Comparison of ENCODE assay signal across 8 cellular contexts in genomic region chr6:36962874-36963273, GRCh38. TPM values are rescaled to one million over a fixed set of nuclear protein-coding genes. Genes with fewer than 3 reads are reported as not detected.
DNase-seq lines count a peak whose midpoint lies in the region; ATAC-seq and TF ChIP-seq lines count a peak whose summit lies in the region.

No MANE protein-coding gene starts in this region.

- H3K4me1 ChIP-seq in psoas muscle (no peaks in the 10 kb centered on the region), foreskin keratinocyte (peaks cover 16% of the 10 kb centered on the region), vagina (peaks cover 36% of the 10 kb centered on the region)

- no peaks in the 10 kb centered on the region for H3K9me3 Mint-ChIP-seq in activated T-helper 1 cell treated with anti-CD3 and anti-CD28 coated beads, Interleukin-12 subunit alpha, Interleukin-12 subunit beta, Interleukin-2, Interleukin-4 antibody, amounts not matched to agents 30 ng/mL and 10 ng/mL and 1 ng/mL, durations not matched to agents 14 hours and 24 hours and 36 hours

- peaks cover 38% of the 10 kb centered on the region for H3K4me1 Mint-ChIP-seq in activated T-helper 1 cell treated with anti-CD3 and anti-CD28 coated beads, Interleukin-12 subunit alpha, Interleukin-12 subunit beta, Interleukin-2, Interleukin-4 antibody, amounts not matched to agents 30 ng/mL and 10 ng/mL and 1 ng/mL, durations not matched to agents 14 hours and 24 hours and 36 hours (ENCODE audit: low read depth)

- H3K27ac ChIP-seq in psoas muscle (no peak overlapping the region), foreskin keratinocyte (no peak overlapping the region), vagina (no peak overlapping the region)

- no peak for TF ChIP-seq CTCF in psoas muscle (IDR thresholded peaks at IDR 0.05)
- TF ChIP-seq CTCF in foreskin keratinocyte (conservative IDR thresholded peaks at IDR 0.05) = no peak
- no peak for TF ChIP-seq CTCF in vagina (IDR thresholded peaks at IDR 0.05)

- no peak overlapping the region for H3K4me3 ChIP-seq in psoas muscle
- H3K4me3 ChIP-seq in vagina = no peak overlapping the region

- H3K27me3 ChIP-seq in psoas muscle (ENCODE audit: insufficient read depth in 3 of 3, low read length in 2 of 3) (no peaks in the 10 kb centered on the region), foreskin keratinocyte (no peaks in the 10 kb centered on the region), vagina (no peaks in the 10 kb centered on the region)

- intact Hi-C loops in activated T-helper 1 cell treated with anti-CD3 and anti-CD28 coated beads, Interleukin-12 subunit alpha, Interleukin-12 subunit beta, Interleukin-2, Interleukin-4 antibody, amounts not matched to agents 30 ng/mL and 10 ng/mL and 1 ng/mL, durations not matched to agents 14 hours and 24 hours and 36 hours (cut with micrococcal nuclease) = loop anchor here (1.0 kb wide), 2 partner anchors 23 to 51 kb away; partner anchors contain the start of gene MTCH1
- intact Hi-C loops in psoas muscle (cut with DNase I) (no loop called here), vagina (cut with DNase I) (no loop called here)

- WGBS in psoas muscle, 3 donors = 71 to 82% (median 74%) methylated on average over 12 of the region's 12 CpGs

- no peak for TF ChIP-seq POLR2A in vagina (IDR thresholded peaks at IDR 0.05)

- peak overlapping the region; percentile 86 for H3K27ac Mint-ChIP-seq in activated T-helper 1 cell treated with anti-CD3 and anti-CD28 coated beads, Interleukin-12 subunit alpha, Interleukin-12 subunit beta, Interleukin-2, Interleukin-4 antibody, amounts not matched to agents 30 ng/mL and 10 ng/mL and 1 ng/mL, durations not matched to agents 14 hours and 24 hours and 36 hours

- H3K9me3 ChIP-seq in psoas muscle (no peaks in the 10 kb centered on the region), vagina (no peaks in the 10 kb centered on the region)

- H3K36me3 ChIP-seq in psoas muscle (ENCODE audit: insufficient read depth in 1 of 2, low read depth in 1 of 2) = peaks cover 0 to 21% of the 10 kb centered on the region in 2 donors
- peaks cover 0 to 6% of the 10 kb centered on the region in 2 donors for H3K36me3 ChIP-seq in vagina

- DNase-seq in GM19238 (ENCODE audit: insufficient read length, low spot score) = peak; percentile 74
- peak; percentile 95 for DNase-seq in OCI-M1 (lab: John Stamatoyannopoulos, UW)
- DNase-seq in activated T-helper 1 cell treated with anti-CD3 and anti-CD28 coated beads, Interleukin-12 subunit alpha, Interleukin-12 subunit beta, Interleukin-2, Interleukin-4 antibody, amounts not matched to agents 30 ng/mL and 10 ng/mL and 1 ng/mL, durations not matched to agents 14 hours and 24 hours and 36 hours (ENCODE audit: low spot score) = peak; percentile 83
- DNase-seq in glomerular visceral epithelial cell (ENCODE audit: extremely low spot score) = peak; percentile 33
- peak; percentile 75 to 83 for DNase-seq in psoas muscle
- DNase-seq in foreskin keratinocyte = no peak
- DNase-seq in vagina (ENCODE audit: extremely low spot score in 2 of 2) = no peak
- DNase-seq in A172 (ENCODE audit: low spot score) = no peak

- no peaks in the 10 kb centered on the region for H3K27me3 Mint-ChIP-seq in activated T-helper 1 cell treated with anti-CD3 and anti-CD28 coated beads, Interleukin-12 subunit alpha, Interleukin-12 subunit beta, Interleukin-2, Interleukin-4 antibody, amounts not matched to agents 30 ng/mL and 10 ng/mL and 1 ng/mL, durations not matched to agents 14 hours and 24 hours and 36 hours (ENCODE audit: insufficient read depth)

- H3K36me3 Mint-ChIP-seq in activated T-helper 1 cell treated with anti-CD3 and anti-CD28 coated beads, Interleukin-12 subunit alpha, Interleukin-12 subunit beta, Interleukin-2, Interleukin-4 antibody, amounts not matched to agents 30 ng/mL and 10 ng/mL and 1 ng/mL, durations not matched to agents 14 hours and 24 hours and 36 hours (ENCODE audit: low read depth) = peaks cover 11% of the 10 kb centered on the region

- H3K4me3 Mint-ChIP-seq in activated T-helper 1 cell treated with anti-CD3 and anti-CD28 coated beads, Interleukin-12 subunit alpha, Interleukin-12 subunit beta, Interleukin-2, Interleukin-4 antibody, amounts not matched to agents 30 ng/mL and 10 ng/mL and 1 ng/mL, durations not matched to agents 14 hours and 24 hours and 36 hours = peak overlapping the region; percentile 38

- ATAC-seq in psoas muscle (peak in 1 of 4 donors; percentile 27), foreskin keratinocyte (no peak)

RNA-seq across cellular contexts. Expression of gene PI16, which starts 8.3 kb away (rescaled TPM):
- not detected in 2 replicates for total RNA-seq in activated T-helper 1 cell treated with anti-CD3 and anti-CD28 coated beads, Interleukin-12 subunit alpha, Interleukin-12 subunit beta, Interleukin-2, Interleukin-4 antibody, amounts not matched to agents 30 ng/mL and 10 ng/mL and 1 ng/mL, durations not matched to agents 14 hours and 24 hours and 36 hours
- 10 to 100 TPM in 1 of 4 donors, 1 to 10 TPM in 3; 3.1 to 49.1 (median 3.6) TPM for total RNA-seq in psoas muscle
- polyA plus RNA-seq in psoas muscle = 1 to 10 TPM; 1.2 to 3.1 (median 1.6) TPM
- total RNA-seq in foreskin keratinocyte = not detected in 2 replicates
- polyA plus RNA-seq in foreskin keratinocyte = 0.02 TPM in 1 of 2 replicates, not detected in the other
- 88.6 TPM for total RNA-seq in vagina
- total RNA-seq in A172 (2014; rRNA removed; shearing (Covaris generic)) = 0.74 TPM in 1 of 2 replicates, not detected in the other

RNA-seq across cellular contexts. Expression of gene MTCH1, which starts 23.1 kb away (rescaled TPM):
- 120 and 127 TPM in 2 replicates for total RNA-seq in activated T-helper 1 cell treated with anti-CD3 and anti-CD28 coated beads, Interleukin-12 subunit alpha, Interleukin-12 subunit beta, Interleukin-2, Interleukin-4 antibody, amounts not matched to agents 30 ng/mL and 10 ng/mL and 1 ng/mL, durations not matched to agents 14 hours and 24 hours and 36 hours
- total RNA-seq in psoas muscle = 10 to 100 TPM; 74.6 to 89.2 (median 85.4) TPM
- 100 to 1,000 TPM; 110 to 230 (median 145) TPM for polyA plus RNA-seq in psoas muscle
- total RNA-seq in foreskin keratinocyte = 149 and 162 TPM in 2 replicates
- polyA plus RNA-seq in foreskin keratinocyte = 143 and 150 TPM in 2 replicates
- total RNA-seq in vagina = 233 TPM
- total RNA-seq in A172 (2014; rRNA removed; shearing (Covaris generic)) = 189 and 200 TPM in 2 replicates

RNA-seq across cellular contexts. Expression of gene FGD2, which starts 42.6 kb away (rescaled TPM):
- 0.65 and 1.5 TPM in 2 replicates for total RNA-seq in activated T-helper 1 cell treated with anti-CD3 and anti-CD28 coated beads, Interleukin-12 subunit alpha, Interleukin-12 subunit beta, Interleukin-2, Interleukin-4 antibody, amounts not matched to agents 30 ng/mL and 10 ng/mL and 1 ng/mL, durations not matched to agents 14 hours and 24 hours and 36 hours
- total RNA-seq in psoas muscle = 1 to 10 TPM; 1.7 to 4.2 (median 3.1) TPM
- polyA plus RNA-seq in psoas muscle = 1 to 10 TPM in 1 of 3 donors, under 1 TPM in 2; 0.75 to 1.5 (median 0.92) TPM
- total RNA-seq in foreskin keratinocyte = 0.07 and 0.14 TPM in 2 replicates
- 0.04 TPM in 1 of 2 replicates, not detected in the other for polyA plus RNA-seq in foreskin keratinocyte
- 20.4 TPM for total RNA-seq in vagina
- total RNA-seq in A172 (2014; rRNA removed; shearing (Covaris generic)) = not detected in 2 replicates

Comparison
In these comparisons a context has a peak if more than half of its experiments do, and no peak if none do; other contexts are left out.
1. DNase-seq: peak in GM19238 (single experiment), OCI-M1 (single experiment), activated T-helper 1 cell treated with anti-CD3 and anti-CD28 coated beads, Interleukin-12 subunit alpha, Interleukin-12 subunit beta, Interleukin-2, Interleukin-4 antibody, amounts not matched to agents 30 ng/mL and 10 ng/mL and 1 ng/mL, durations not matched to agents 14 hours and 24 hours and 36 hours (single experiment), glomerular visceral epithelial cell (single experiment) and psoas muscle (2 of 2); none in foreskin keratinocyte (0 of 2), vagina (0 of 2) and A172 (single experiment).